ENCODE assay signal across 3 cellular contexts in the genomic region with DNA sequence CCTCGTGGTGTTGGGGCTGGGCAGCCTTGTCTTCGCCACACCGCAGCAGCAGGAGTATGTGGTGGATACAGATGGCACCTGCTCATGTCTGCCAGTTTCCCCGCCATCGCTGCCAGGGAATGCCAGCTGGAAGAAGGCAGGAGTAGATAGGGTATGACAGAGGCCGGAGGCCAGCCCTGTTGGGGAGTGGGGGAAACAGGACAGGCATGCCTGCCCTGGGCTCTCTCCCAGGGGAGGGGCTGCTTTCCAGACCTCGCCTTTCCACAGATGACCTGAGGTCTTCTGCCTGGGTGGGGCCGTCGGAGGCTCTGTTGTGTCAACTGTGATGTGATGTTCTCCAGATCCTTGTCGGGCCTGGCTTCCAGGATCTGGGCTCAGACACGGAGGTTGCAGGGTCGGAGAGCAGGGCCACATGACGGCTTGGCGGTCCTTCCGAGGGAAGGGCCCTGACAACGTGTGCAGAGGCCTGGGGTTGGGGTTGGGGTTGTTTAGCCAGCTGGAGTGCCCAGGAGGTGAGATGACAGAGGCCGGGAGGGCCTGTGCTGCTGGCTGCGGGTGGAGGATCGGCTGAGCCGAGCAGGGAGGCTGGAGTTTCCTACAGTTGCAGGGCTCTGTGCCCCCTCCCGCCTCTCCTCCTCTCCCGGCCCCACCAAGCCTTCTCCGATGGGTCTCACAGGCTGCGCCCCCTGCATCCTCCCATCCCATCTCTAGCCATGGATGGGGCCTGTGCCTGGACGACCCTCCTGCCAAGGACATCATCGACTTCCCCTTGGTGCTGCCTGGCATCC.
TF ChIP-seq lines count a peak whose summit lies in the region.

No MANE protein-coding gene starts in this region.

TF ChIP-seq in liver, 16 proteins besides CTCF, POLR2A, EP300 and RAD21:
- no peak for TF ChIP-seq REST (IDR thresholded peaks at IDR 0.05)
- TF ChIP-seq RXRA (IDR thresholded peaks at IDR 0.05) = peak in 1 of 2 donors; percentile 6
- no peak for TF ChIP-seq SP1 (IDR thresholded peaks at IDR 0.05)
- TF ChIP-seq TAF1 (conservative IDR thresholded peaks at IDR 0.05) = no peak
- TF ChIP-seq, protein P1, sequence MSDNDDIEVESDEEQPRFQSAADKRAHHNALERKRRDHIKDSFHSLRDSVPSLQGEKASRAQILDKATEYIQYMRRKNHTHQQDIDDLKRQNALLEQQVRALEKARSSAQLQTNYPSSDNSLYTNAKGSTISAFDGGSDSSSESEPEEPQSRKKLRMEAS (IDR thresholded peaks at IDR 0.05) = no peak
- TF ChIP-seq JUND (IDR thresholded peaks at IDR 0.05) = no peak
- TF ChIP-seq HNF4G (IDR thresholded peaks at IDR 0.05) = no peak
- TF ChIP-seq, protein P2, sequence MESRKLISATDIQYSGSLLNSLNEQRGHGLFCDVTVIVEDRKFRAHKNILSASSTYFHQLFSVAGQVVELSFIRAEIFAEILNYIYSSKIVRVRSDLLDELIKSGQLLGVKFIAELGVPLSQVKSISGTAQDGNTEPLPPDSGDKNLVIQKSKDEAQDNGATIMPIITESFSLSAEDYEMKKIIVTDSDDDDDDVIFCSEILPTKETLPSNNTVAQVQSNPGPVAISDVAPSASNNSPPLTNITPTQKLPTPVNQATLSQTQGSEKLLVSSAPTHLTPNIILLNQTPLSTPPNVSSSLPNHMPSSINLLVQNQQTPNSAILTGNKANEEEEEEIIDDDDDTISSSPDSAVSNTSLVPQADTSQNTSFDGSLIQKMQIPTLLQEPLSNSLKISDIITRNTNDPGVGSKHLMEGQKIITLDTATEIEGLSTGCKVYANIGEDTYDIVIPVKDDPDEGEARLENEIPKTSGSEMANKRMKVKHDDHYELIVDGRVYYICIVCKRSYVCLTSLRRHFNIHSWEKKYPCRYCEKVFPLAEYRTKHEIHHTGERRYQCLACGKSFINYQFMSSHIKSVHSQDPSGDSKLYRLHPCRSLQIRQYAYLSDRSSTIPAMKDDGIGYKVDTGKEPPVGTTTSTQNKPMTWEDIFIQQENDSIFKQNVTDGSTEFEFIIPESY (IDR thresholded peaks at IDR 0.05) = no peak
- TF ChIP-seq NR2F2 (IDR thresholded peaks at IDR 0.05) = peak; percentile 81

TF ChIP-seq in HepG2, 621 proteins besides CTCF, POLR2A, EP300 and RAD21:
- no peak for TF ChIP-seq SKI (IDR thresholded peaks at IDR 0.05; ENCODE audit: partially characterized antibody)

TF ChIP-seq in GM23338, 12 proteins besides CTCF, POLR2A, EP300 and RAD21:
- no peak for TF ChIP-seq POLR2AphosphoS5 (IDR thresholded peaks at IDR 0.05; ENCODE audit: low read depth)
- TF ChIP-seq REST (IDR thresholded peaks at IDR 0.05; ENCODE audit: unreplicated experiment) = no peak
- no peak for TF ChIP-seq STAT1 (IDR thresholded peaks at IDR 0.05; ENCODE audit: unreplicated experiment)
- no peak for TF ChIP-seq ZNF462 (CRISPR knock-in tag; IDR thresholded peaks at IDR 0.05)
- no peak for TF ChIP-seq ZNF114 (CRISPR knock-in tag; IDR thresholded peaks at IDR 0.05)
- TF ChIP-seq JUNB (IDR thresholded peaks at IDR 0.05; ENCODE audit: unreplicated experiment) = no peak
- TF ChIP-seq EZH2phosphoT487 (IDR thresholded peaks at IDR 0.05; ENCODE audit: unreplicated experiment) = no peak
- TF ChIP-seq ZNF331 (CRISPR knock-in tag; IDR thresholded peaks at IDR 0.05; ENCODE audit: low read depth) = no peak
- TF ChIP-seq CREB1 (CRISPR knock-in tag; IDR thresholded peaks at IDR 0.05; ENCODE audit: low read depth) = no peak
- no peak for TF ChIP-seq NANOG (IDR thresholded peaks at IDR 0.05; ENCODE audit: borderline replicate concordance)
- no peak for TF ChIP-seq ETS1 (IDR thresholded peaks at IDR 0.05)
- TF ChIP-seq EZH2 (IDR thresholded peaks at IDR 0.05; ENCODE audit: low read depth, unreplicated experiment) = no peak
